Comparison of ENCODE assay signal across 35 cellular contexts in genomic region chr16:49416276-49416675, GRCh38. TPM values are rescaled to one million over a fixed set of nuclear protein-coding genes. Genes with fewer than 3 reads are reported as not detected.
"Had no signal": no experiment of that assay in that cellular context is flagged by ENCODE, and none has a peak within 500 bp of the region (broad histone marks: within the 10 kb centered on the region; RNA-seq: fewer than 3 reads in every experiment).

No MANE protein-coding gene starts in this region.

- H3K27me3 Mint-ChIP-seq: activated CD4-positive, alpha-beta T cell treated with anti-CD3 and anti-CD28 coated beads, Interleukin-2, amount 10 ng/mL, durations not matched to agents 7 days and 5 days; activated CD8-positive, alpha-beta memory T cell treated with anti-CD3 and anti-CD28 coated beads, Interleukin-2, amount 10 ng/mL, durations not matched to agents 7 days and 5 days; activated naive CD8-positive, alpha-beta T cell; activated naive CD8-positive, alpha-beta T cell treated with anti-CD3 and anti-CD28 coated beads, Interleukin-2, amount 10 ng/mL, durations not matched to agents 7 days and 5 days; activated naive CD8-positive, alpha-beta T cell treated with anti-CD3 and anti-CD28 coated beads, Interleukin-2, amount 50 U/mL, for 24 hours; activated T-cell treated with anti-CD3 and anti-CD28 coated beads, Interleukin-2, amount 50 U/mL, for 24 hours had no signal

- H3K36me3 Mint-ChIP-seq: activated CD8-positive, alpha-beta memory T cell treated with anti-CD3 and anti-CD28 coated beads, Interleukin-2, amount 10 ng/mL, durations not matched to agents 7 days and 5 days; activated naive CD4-positive, alpha-beta T cell treated with anti-CD3 and anti-CD28 coated beads, Interleukin-2, amount 10 ng/mL, durations not matched to agents 7 days and 5 days; activated naive CD4-positive, alpha-beta T cell treated with anti-CD3 and anti-CD28 coated beads, Interleukin-2, amount 50 U/mL, for 24 hours; activated naive CD8-positive, alpha-beta T cell; activated naive CD8-positive, alpha-beta T cell treated with anti-CD3 and anti-CD28 coated beads, Interleukin-2, amount 10 ng/mL, durations not matched to agents 7 days and 5 days; brain had no signal

- H3K27ac Mint-ChIP-seq: activated B cell treated with CpG ODN at 0.5 μM for 24 hours; activated CD4-positive, alpha-beta memory T cell treated with anti-CD3 and anti-CD28 coated beads, Interleukin-2, amount 10 ng/mL, durations not matched to agents 7 days and 5 days; activated CD4-positive, alpha-beta T cell treated with anti-CD3 and anti-CD28 coated beads, Interleukin-2, amount 10 ng/mL, durations not matched to agents 7 days and 5 days; activated CD8-positive, alpha-beta memory T cell treated with anti-CD3 and anti-CD28 coated beads, Interleukin-2, amount 10 ng/mL, durations not matched to agents 7 days and 5 days; activated CD8-positive, alpha-beta T cell treated with anti-CD3 and anti-CD28 coated beads, Interleukin-2, amount 10 ng/mL, durations not matched to agents 7 days and 5 days; activated naive CD4-positive, alpha-beta T cell treated with anti-CD3 and anti-CD28 coated beads, Interleukin-2, amount 10 ng/mL, durations not matched to agents 7 days and 5 days; activated naive CD4-positive, alpha-beta T cell treated with anti-CD3 and anti-CD28 coated beads, Interleukin-2, amount 50 U/mL, for 24 hours; activated naive CD8-positive, alpha-beta T cell; activated naive CD8-positive, alpha-beta T cell treated with anti-CD3 and anti-CD28 coated beads, Interleukin-2, amount 10 ng/mL, durations not matched to agents 7 days and 5 days; activated naive CD8-positive, alpha-beta T cell treated with anti-CD3 and anti-CD28 coated beads, Interleukin-2, amount 50 U/mL, for 24 hours; activated T-cell treated with anti-CD3 and anti-CD28 coated beads, Interleukin-2, amount 50 U/mL, for 24 hours; activated T-helper 2 cell treated with anti-CD3 and anti-CD28 coated beads, Interferon-gamma antibody, Interleukin-2, Interleukin-4, amounts not matched to agents 10 μg/mL and 5 μg/mL and 100 μg/mL, durations not matched to agents 14 hours and 24 hours and 36 hours; T-helper 1 cell treated with Interleukin-12 subunit alpha and Interleukin-12 subunit beta and Interleukin-4 antibody, amounts not matched to agents 30 μg/mL and 1 μg/mL, for 36 hours; T-helper 2 cell treated with Interferon-gamma antibody and Interleukin-4, amounts not matched to agents 5 μg/mL and 100 μg/mL, for 36 hours had no signal

- H3K4me3 ChIP-seq: ascending aorta, cardiac muscle cell had no signal

- H3K4me3 Mint-ChIP-seq: activated B cell treated with CpG ODN at 0.5 μM for 24 hours; activated CD4-positive, alpha-beta memory T cell treated with anti-CD3 and anti-CD28 coated beads, Interleukin-2, amount 10 ng/mL, durations not matched to agents 7 days and 5 days; activated CD4-positive, alpha-beta T cell treated with anti-CD3 and anti-CD28 coated beads, Interleukin-2, amount 10 ng/mL, durations not matched to agents 7 days and 5 days; activated CD8-positive, alpha-beta memory T cell treated with anti-CD3 and anti-CD28 coated beads, Interleukin-2, amount 10 ng/mL, durations not matched to agents 7 days and 5 days; activated CD8-positive, alpha-beta T cell treated with anti-CD3 and anti-CD28 coated beads, Interleukin-2, amount 10 ng/mL, durations not matched to agents 7 days and 5 days; activated naive CD4-positive, alpha-beta T cell treated with anti-CD3 and anti-CD28 coated beads, Interleukin-2, amount 10 ng/mL, durations not matched to agents 7 days and 5 days; activated naive CD4-positive, alpha-beta T cell treated with anti-CD3 and anti-CD28 coated beads, Interleukin-2, amount 50 U/mL, for 24 hours; activated naive CD8-positive, alpha-beta T cell; activated naive CD8-positive, alpha-beta T cell treated with anti-CD3 and anti-CD28 coated beads, Interleukin-2, amount 10 ng/mL, durations not matched to agents 7 days and 5 days; activated naive CD8-positive, alpha-beta T cell treated with anti-CD3 and anti-CD28 coated beads, Interleukin-2, amount 50 U/mL, for 24 hours; activated T-cell treated with anti-CD3 and anti-CD28 coated beads, Interleukin-2, amount 50 U/mL, for 24 hours; brain; central memory CD8-positive, alpha-beta T cell; T-helper 1 cell treated with Interleukin-12 subunit alpha and Interleukin-12 subunit beta and Interleukin-4 antibody, amounts not matched to agents 30 μg/mL and 1 μg/mL, for 36 hours; T-helper 2 cell treated with Interferon-gamma antibody and Interleukin-4, amounts not matched to agents 5 μg/mL and 100 μg/mL, for 36 hours had no signal

- ATAC-seq: activated CD8-positive, alpha-beta memory T cell treated with anti-CD3 and anti-CD28 coated beads, Interleukin-2, amount 10 ng/mL, durations not matched to agents 7 days and 5 days; activated CD8-positive, alpha-beta T cell treated with anti-CD3 and anti-CD28 coated beads, Interleukin-2, amount 10 ng/mL, durations not matched to agents 7 days and 5 days; activated naive CD8-positive, alpha-beta T cell treated with anti-CD3 and anti-CD28 coated beads, Interleukin-2, amount 50 U/mL, for 24 hours had no signal

- DNase-seq: activated B cell treated with CpG ODN at 0.5 μM for 24 hours; activated CD4-positive, alpha-beta memory T cell treated with anti-CD3 and anti-CD28 coated beads, Interleukin-2, amount 10 ng/mL, durations not matched to agents 7 days and 5 days; activated CD4-positive, alpha-beta T cell treated with anti-CD3 and anti-CD28 coated beads for 48 hours; activated CD4-positive, alpha-beta T cell treated with anti-CD3 and anti-CD28 coated beads, Interleukin-2, amount 10 ng/mL, durations not matched to agents 7 days and 5 days; activated CD4-positive, alpha-beta T cell treated with anti-CD3 and anti-CD28 coated beads, Interleukin-2, amount 50 U/mL, for 48 hours; activated CD4-positive, CD25-positive, alpha-beta regulatory T cell treated with anti-CD3 and anti-CD28 coated beads, Interleukin-2, amount 50 U/mL, for 72 hours; activated CD8-positive, alpha-beta memory T cell treated with anti-CD3 and anti-CD28 coated beads for 24 hours; activated CD8-positive, alpha-beta memory T cell treated with anti-CD3 and anti-CD28 coated beads, Interleukin-2, amount 10 ng/mL, durations not matched to agents 7 days and 5 days; activated CD8-positive, alpha-beta memory T cell treated with anti-CD3 and anti-CD28 coated beads, Interleukin-2, amount 50 U/mL, for 48 hours; activated CD8-positive, alpha-beta T cell treated with anti-CD3 and anti-CD28 coated beads, Interleukin-2, amount 10 ng/mL, durations not matched to agents 7 days and 5 days; activated effector memory CD4-positive, alpha-beta T cell treated with Interleukin-2 at 50 U/mL for 16 hours; activated gamma-delta T cell; activated naive CD4-positive, alpha-beta T cell treated with anti-CD3 and anti-CD28 coated beads, Interleukin-2, amount 10 ng/mL, durations not matched to agents 7 days and 5 days; activated naive CD4-positive, alpha-beta T cell treated with Interleukin-2 at 50 U/mL for 16 hours; activated naive CD8-positive, alpha-beta T cell treated with anti-CD3 and anti-CD28 coated beads, Interleukin-2, amount 10 ng/mL, durations not matched to agents 7 days and 5 days; activated naive CD8-positive, alpha-beta T cell treated with anti-CD3 and anti-CD28 coated beads, Interleukin-2, amount 50 U/mL, for 24 hours; activated T-cell treated with anti-CD3 and anti-CD28 coated beads, Interleukin-2, amount 50 U/mL, for 24 hours; activated T-cell treated with anti-CD3 and anti-CD28 coated beads, Interleukin-2, amount 50 U/mL, for 48 hours; caudate nucleus; T-helper 1 cell; T-helper 2 cell; T-helper 9 cell had no signal

- H3K9me3 ChIP-seq: ascending aorta had no signal

- FAIRE-seq: bronchial epithelial cell, TTC549 had no signal

- H3K4me1 ChIP-seq: ascending aorta had no signal

- H3K27me3 ChIP-seq: ascending aorta, cardiac muscle cell had no signal

- H3K9me3 Mint-ChIP-seq: activated B cell treated with CpG ODN at 0.5 μM for 24 hours; activated CD4-positive, alpha-beta memory T cell treated with anti-CD3 and anti-CD28 coated beads, Interleukin-2, amount 10 ng/mL, durations not matched to agents 7 days and 5 days; activated CD4-positive, alpha-beta T cell treated with anti-CD3 and anti-CD28 coated beads, Interleukin-2, amount 10 ng/mL, durations not matched to agents 7 days and 5 days; activated naive CD4-positive, alpha-beta T cell treated with anti-CD3 and anti-CD28 coated beads, Interleukin-2, amount 10 ng/mL, durations not matched to agents 7 days and 5 days; activated naive CD4-positive, alpha-beta T cell treated with anti-CD3 and anti-CD28 coated beads, Interleukin-2, amount 50 U/mL, for 24 hours; activated naive CD8-positive, alpha-beta T cell treated with anti-CD3 and anti-CD28 coated beads, Interleukin-2, amount 10 ng/mL, durations not matched to agents 7 days and 5 days; activated naive CD8-positive, alpha-beta T cell treated with anti-CD3 and anti-CD28 coated beads, Interleukin-2, amount 50 U/mL, for 24 hours; activated T-cell treated with anti-CD3 and anti-CD28 coated beads, Interleukin-2, amount 50 U/mL, for 24 hours; activated T-helper 2 cell treated with anti-CD3 and anti-CD28 coated beads, Interferon-gamma antibody, Interleukin-2, Interleukin-4, amounts not matched to agents 10 μg/mL and 5 μg/mL and 100 μg/mL, durations not matched to agents 14 hours and 24 hours and 36 hours; central memory CD8-positive, alpha-beta T cell; T-helper 1 cell treated with Interleukin-12 subunit alpha and Interleukin-12 subunit beta and Interleukin-4 antibody, amounts not matched to agents 30 μg/mL and 1 μg/mL, for 36 hours; T-helper 2 cell treated with Interferon-gamma antibody and Interleukin-4, amounts not matched to agents 5 μg/mL and 100 μg/mL, for 36 hours had no signal

- H3K36me3 ChIP-seq: ascending aorta, cardiac muscle cell had no signal

- H3K27ac ChIP-seq: ascending aorta, cardiac muscle cell, VCaP had no signal

- H3K4me1 Mint-ChIP-seq: activated B cell treated with CpG ODN at 0.5 μM for 24 hours; activated CD4-positive, alpha-beta memory T cell treated with anti-CD3 and anti-CD28 coated beads, Interleukin-2, amount 10 ng/mL, durations not matched to agents 7 days and 5 days; activated CD4-positive, alpha-beta T cell treated with anti-CD3 and anti-CD28 coated beads, Interleukin-2, amount 10 ng/mL, durations not matched to agents 7 days and 5 days; activated naive CD4-positive, alpha-beta T cell treated with anti-CD3 and anti-CD28 coated beads, Interleukin-2, amount 10 ng/mL, durations not matched to agents 7 days and 5 days; activated naive CD4-positive, alpha-beta T cell treated with anti-CD3 and anti-CD28 coated beads, Interleukin-2, amount 50 U/mL, for 24 hours; activated naive CD8-positive, alpha-beta T cell treated with anti-CD3 and anti-CD28 coated beads, Interleukin-2, amount 10 ng/mL, durations not matched to agents 7 days and 5 days; activated naive CD8-positive, alpha-beta T cell treated with anti-CD3 and anti-CD28 coated beads, Interleukin-2, amount 50 U/mL, for 24 hours had no signal

RNA-seq across cellular contexts. Expression of gene C16orf78, which starts 42.7 kb away (rescaled TPM):
- total RNA-seq: activated B cell treated with CpG ODN at 0.5 μM for 24 hours; activated CD4-positive, alpha-beta memory T cell treated with anti-CD3 and anti-CD28 coated beads, Interleukin-2, amount 10 ng/mL, durations not matched to agents 7 days and 5 days; activated CD4-positive, alpha-beta T cell treated with anti-CD3 and anti-CD28 coated beads, Interleukin-2, amount 10 ng/mL, durations not matched to agents 7 days and 5 days; activated CD8-positive, alpha-beta memory T cell treated with anti-CD3 and anti-CD28 coated beads, Interleukin-2, amount 10 ng/mL, durations not matched to agents 7 days and 5 days; activated CD8-positive, alpha-beta T cell treated with anti-CD3 and anti-CD28 coated beads, Interleukin-2, amount 10 ng/mL, durations not matched to agents 7 days and 5 days; activated naive CD8-positive, alpha-beta T cell treated with anti-CD3 and anti-CD28 coated beads, Interleukin-2, amount 10 ng/mL, durations not matched to agents 7 days and 5 days; activated T-helper 2 cell treated with anti-CD3 and anti-CD28 coated beads, Interferon-gamma antibody, Interleukin-2, Interleukin-4, amounts not matched to agents 10 μg/mL and 5 μg/mL and 100 μg/mL, durations not matched to agents 14 hours and 24 hours and 36 hours; ascending aorta; bronchial epithelial cell; cardiac muscle cell had no signal
- polyA plus RNA-seq: adipose tissue, cardiac muscle cell had no signal
